Comparison of ENCODE assay signal across 10 cellular contexts in genomic region chr10:112732277-112732891, GRCh38.
DNase-seq lines count a peak whose midpoint lies in the region; ATAC-seq and TF ChIP-seq lines count a peak whose summit lies in the region.
"Had no signal": no experiment of that assay in that cellular context is flagged by ENCODE, and none has a peak within 500 bp of the region (broad histone marks: within the 10 kb centered on the region; RNA-seq: fewer than 3 reads in every experiment).

No MANE protein-coding gene starts in this region.

- no peaks in the 10 kb centered on the region for H3K36me3 Mint-ChIP-seq in neural progenitor cell

- peak overlapping the region; percentile 53 for H3K4me3 Mint-ChIP-seq in neural progenitor cell

- no peak overlapping the region for H3K4me3 ChIP-seq in neural progenitor cell
- no peak overlapping the region for H3K4me3 ChIP-seq in gastroesophageal sphincter
- H3K4me3 ChIP-seq: Peyer's patch had no signal

- peak overlapping the region; percentile 67 for H3K4me2 ChIP-seq in neural progenitor cell

- H3K27ac ChIP-seq in neural progenitor cell (no peak overlapping the region), gastroesophageal sphincter (no peak overlapping the region)
- H3K27ac ChIP-seq: Peyer's patch had no signal

- H3K36me3 ChIP-seq in neural progenitor cell (no peaks in the 10 kb centered on the region), gastroesophageal sphincter (no peaks in the 10 kb centered on the region)
- H3K36me3 ChIP-seq: Peyer's patch had no signal

- H3K9me3 Mint-ChIP-seq in neural progenitor cell, result no peaks in the 10 kb centered on the region

- 38% methylated on average over 3 of the region's 3 CpGs; no CpG with 5 or more reads in 1 of the 2 donors for WGBS in gastroesophageal sphincter (ENCODE audit: low coverage in 1 of 2), 2 donors

- H3K27me3 ChIP-seq in neural progenitor cell (no peaks in the 10 kb centered on the region), gastroesophageal sphincter (no peaks in the 10 kb centered on the region)
- H3K27me3 ChIP-seq: Peyer's patch had no signal

- ATAC-seq in GM19438 (IDR thresholded peaks at IDR 0.05; ENCODE audit: low read depth, unreplicated experiment) (peak; percentile 75), gastroesophageal sphincter (no peak), GM18502 (IDR thresholded peaks at IDR 0.05; ENCODE audit: poor library complexity, unreplicated experiment) (no peak)

- peaks cover 18% of the 10 kb centered on the region for H3F3A ChIP-seq in neural progenitor cell (ENCODE audit: low read depth)

- peaks cover 2% of the 10 kb centered on the region for H3K9me3 ChIP-seq in neural progenitor cell (ENCODE audit: low read depth)
- H3K9me3 ChIP-seq in gastroesophageal sphincter, result no peaks in the 10 kb centered on the region
- H3K9me3 ChIP-seq: Peyer's patch had no signal

- H3K4me1 ChIP-seq in neural progenitor cell, result peaks cover 44% of the 10 kb centered on the region
- peaks cover 0 to 10% (median 0%) of the 10 kb centered on the region in 3 donors for H3K4me1 ChIP-seq in gastroesophageal sphincter

- no peak overlapping the region for H3K9ac ChIP-seq in neural progenitor cell

- DNase-seq in M059J (ENCODE audit: low read depth), result peak; percentile 60
- peak; percentile 55 for DNase-seq in ecto neural progenitor cell (ENCODE audit: low spot score)
- DNase-seq in neural progenitor cell (ENCODE audit: low spot score), result peak; percentile 82
- no peak for DNase-seq in NK-92 (lab: John Stamatoyannopoulos, UW; ENCODE audit: unreplicated experiment)
- DNase-seq in NCI-H1092 (lab: John Stamatoyannopoulos, UW), result no peak
- DNase-seq: effector CD8-positive, alpha-beta T cell; Peyer's patch had no signal

- TF ChIP-seq CTCF in neural progenitor cell (IDR thresholded peaks at IDR 0.05) (no peak), gastroesophageal sphincter (IDR thresholded peaks at IDR 0.05) (no peak)

- H2AFZ ChIP-seq in neural progenitor cell (replicated peaks), result no peak overlapping the region

- H3K79me2 ChIP-seq in neural progenitor cell (ENCODE audit: low read depth), result no peaks in the 10 kb centered on the region

- TF ChIP-seq POLR2A in gastroesophageal sphincter (IDR thresholded peaks at IDR 0.05), result no peak

- H3K27ac Mint-ChIP-seq in neural progenitor cell, result peak overlapping the region; percentile 72

- no peak for TF ChIP-seq EP300 in gastroesophageal sphincter (IDR thresholded peaks at IDR 0.05)

- no peaks in the 10 kb centered on the region for H3K27me3 Mint-ChIP-seq in neural progenitor cell (ENCODE audit: insufficient read depth, low read depth)

- H4K20me1 ChIP-seq in neural progenitor cell (ENCODE audit: low read depth), result peaks cover 8% of the 10 kb centered on the region

- H3K4me1 Mint-ChIP-seq in neural progenitor cell, result peaks cover 44% of the 10 kb centered on the region

Comparison
In these comparisons a context has a peak if more than half of its experiments do, and no peak if none do; other contexts are left out.
1. DNase-seq: peak in M059J (single experiment), ecto neural progenitor cell (single experiment) and neural progenitor cell (single experiment); none in NK-92 (single experiment) and NCI-H1092 (single experiment).